In the genomic region with DNA sequence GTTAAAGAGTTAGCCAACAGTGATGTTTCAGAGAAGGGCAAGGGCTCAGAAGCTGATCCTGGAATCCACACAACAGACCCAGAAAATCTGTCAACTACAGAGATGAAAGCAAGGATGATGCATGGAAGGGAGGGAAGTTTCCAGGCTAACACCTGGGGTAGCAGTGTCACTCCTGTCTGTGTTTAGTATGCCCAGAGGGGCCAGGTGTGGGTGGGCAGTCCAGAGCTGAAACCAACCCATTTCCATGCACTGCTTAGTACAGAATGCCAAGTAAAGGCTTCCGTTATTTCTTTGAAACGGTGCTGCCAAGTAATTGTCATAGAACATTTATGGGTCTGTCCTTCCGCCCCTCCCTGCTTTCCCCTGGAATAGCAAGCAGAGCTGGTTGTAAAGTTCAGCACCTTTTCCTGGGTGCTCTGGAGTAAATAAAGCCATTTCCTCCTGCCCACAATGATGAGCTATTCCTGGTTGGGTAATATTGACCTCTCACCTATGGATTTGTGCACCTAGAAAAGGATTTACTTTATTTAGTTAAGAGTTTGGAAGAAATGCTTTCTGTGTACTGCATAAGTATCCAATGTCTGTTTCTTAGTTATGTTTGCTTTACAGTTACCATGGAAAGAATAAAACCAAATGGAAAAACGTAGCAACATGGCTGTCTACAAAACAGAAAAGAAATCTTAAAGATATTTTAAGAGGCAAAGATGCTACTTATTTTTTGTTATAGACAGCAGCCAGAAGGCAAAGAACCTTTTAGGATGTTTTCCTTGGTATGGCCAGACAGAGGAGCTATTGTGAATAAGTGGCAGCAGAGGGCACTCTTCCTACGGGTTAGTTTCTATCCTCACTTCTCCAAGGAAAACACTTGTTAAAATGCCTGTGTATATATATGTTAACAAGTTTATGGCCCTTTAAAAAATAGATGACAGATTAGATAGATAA, we compare ENCODE assay signal across 7 cellular contexts.
DNase-seq lines count a peak whose midpoint lies in the region; ATAC-seq and TF ChIP-seq lines count a peak whose summit lies in the region.
"Not testable (repeated sequence)": the region's sequence is repeated elsewhere in the genome, so short reads cannot be mapped to it uniquely, and the experiment has no call there.

No MANE protein-coding gene starts in this region.

- not testable (repeated sequence) for H3K4me1 ChIP-seq in IMR-90 (ENCODE audit: control insufficient read depth, insufficient read depth, low read length); cardiac muscle cell (ENCODE audit: low read depth)

- not testable (repeated sequence) for H3K18ac ChIP-seq in IMR-90 (ENCODE audit: low read depth, low read length)

- H3K4me3 ChIP-seq in IMR-90 (ENCODE audit: insufficient read depth, low read depth, low read length); cardiac muscle cell: not testable (repeated sequence)

- TF ChIP-seq POLR2A in IMR-90 (IDR thresholded peaks at IDR 0.05; ENCODE audit: low read depth, low read length): not testable (repeated sequence)

- not testable (repeated sequence) for H3K27me3 Mint-ChIP-seq in nephron progenitor cell (ENCODE audit: low read depth, poor library complexity)

- H2BK120ac ChIP-seq in IMR-90 (ENCODE audit: low read depth, low read length): not testable (repeated sequence)

- H3K36me3 ChIP-seq in IMR-90 (ENCODE audit: control insufficient read depth, insufficient read depth, low read length); cardiac muscle cell: not testable (repeated sequence)

- not testable (repeated sequence) for H4K5ac ChIP-seq in IMR-90 (ENCODE audit: low read depth, low read length)

- not testable (repeated sequence) for H4K91ac ChIP-seq in IMR-90 (ENCODE audit: insufficient read depth, low read depth, low read length)

- H3K79me1 ChIP-seq in IMR-90 (ENCODE audit: low read depth in 1 of 2, low read length in 2 of 2): not testable (repeated sequence)

- H2BK15ac ChIP-seq in IMR-90 (ENCODE audit: low read depth, low read length): not testable (repeated sequence)

- H3K4me2 ChIP-seq in IMR-90 (ENCODE audit: low read depth, low read length): not testable (repeated sequence)

- POLR2A ChIA-PET in IMR-90 (lab: Charles Lee; ENCODE audit: unreplicated experiment): not testable (repeated sequence)

- peak; percentile 77 for ATAC-seq in IMR-90 (ENCODE audit: low read depth)

- not testable (repeated sequence) for H3K23ac ChIP-seq in IMR-90 (ENCODE audit: low read depth, low read length)

- not testable (repeated sequence) for H3K4ac ChIP-seq in IMR-90 (ENCODE audit: low read depth, low read length)

- not testable (repeated sequence) for H3K4me1 Mint-ChIP-seq in nephron progenitor cell

- DNase-seq in DMS53 treated with DMSO at 0.1 percent for 48 hours (lab: John Stamatoyannopoulos, UW; ENCODE audit: unreplicated experiment): peak; percentile 77
- DNase-seq in IMR-90: peak; percentile 31
- DNase-seq in NCI-H2171 (lab: John Stamatoyannopoulos, UW): peak; percentile 30
- peak; percentile 56 for DNase-seq in SK-N-DZ (ENCODE audit: low spot score)
- DNase-seq in cerebellar cortex (ENCODE audit: low spot score): peak; percentile 54
- DNase-seq in cardiac muscle cell (ENCODE audit: low read depth in 1 of 2, low spot score in 1 of 2): peak; percentile 68 to 70
- not testable (repeated sequence) for DNase-seq in nephron progenitor cell

- not testable (repeated sequence) for H2AK5ac ChIP-seq in IMR-90 (ENCODE audit: low read depth, low read length)

- H2BK20ac ChIP-seq in IMR-90 (ENCODE audit: low read depth, low read length): not testable (repeated sequence)

- not testable (repeated sequence) for H2AFZ ChIP-seq in IMR-90 (replicated peaks; ENCODE audit: low read length, poor library complexity)

- H3K27ac ChIP-seq in IMR-90 (ENCODE audit: insufficient read depth, low read length); cardiac muscle cell: not testable (repeated sequence)

- not testable (repeated sequence) for H3K56ac ChIP-seq in IMR-90 (ENCODE audit: extremely low read depth, insufficient read depth, low read length)

- H3K9me3 ChIP-seq in IMR-90 (ENCODE audit: control insufficient read depth, insufficient read depth, low read length); cardiac muscle cell (ENCODE audit: low read depth): not testable (repeated sequence)

- BruUV-seq in IMR-90 (replicated peaks; lab: Mats Ljungman, UMichigan): not testable (repeated sequence)

- 60% methylated on average over 1 of the region's 5 CpGs; no CpG with 5 or more reads in 1 of the 2 experiments for WGBS in IMR-90 (ENCODE audit: extremely low coverage in 2 of 2, insufficient read length in 1 of 2), 2 experiments

- H4K20me1 ChIP-seq in IMR-90 (ENCODE audit: insufficient read depth, low read length): not testable (repeated sequence)

- not testable (repeated sequence) for H3K4me3 Mint-ChIP-seq in nephron progenitor cell

- not testable (repeated sequence) for H3K27me3 ChIP-seq in IMR-90 (ENCODE audit: control insufficient read depth, insufficient read depth, low read length); cardiac muscle cell

- not testable (repeated sequence) for H3K36me3 Mint-ChIP-seq in nephron progenitor cell (ENCODE audit: low read depth)

- TF ChIP-seq RAD21 in IMR-90 (IDR thresholded peaks at IDR 0.05; ENCODE audit: low read length): peak; percentile 39

- not testable (repeated sequence) for H3K9me1 ChIP-seq in IMR-90 (ENCODE audit: insufficient read depth, low read length)

- peak; percentile 37 for TF ChIP-seq CTCF in IMR-90 (conservative IDR thresholded peaks at IDR 0.05; ENCODE audit: low read depth, low read length)
- TF ChIP-seq CTCF in cardiac muscle cell (IDR thresholded peaks at IDR 0.05; ENCODE audit: low read depth, low read length): peak; percentile 67
- TF ChIP-seq CTCF in nephron progenitor cell (IDR thresholded peaks at IDR 0.05): peak; percentile 58

- not testable (repeated sequence) for H3K9me3 Mint-ChIP-seq in nephron progenitor cell

- not testable (repeated sequence) for H3K14ac ChIP-seq in IMR-90 (replicated peaks; ENCODE audit: low read depth, low read length)

- not testable (repeated sequence) for H2BK5ac ChIP-seq in IMR-90 (ENCODE audit: low read depth, low read length, poor library complexity, severe bottlenecking)

- not testable (repeated sequence) for H3K27ac Mint-ChIP-seq in nephron progenitor cell

- not testable (repeated sequence) for H4K8ac ChIP-seq in IMR-90 (ENCODE audit: low read depth in 2 of 2, low read length in 2 of 2)

- intact Hi-C loops in IMR-90 (cut with micrococcal nuclease): loop anchor here (5.0 kb wide), 2 partner anchors 287 to 427 kb away; no protein-coding TSS in a partner anchor

- CTCF ChIA-PET in IMR-90 (lab: Yijun Ruan, JAX): interaction anchor here (0.5 kb wide), 1 partner anchor 274 kb away, joined by 3 read pairs; no protein-coding TSS in a partner anchor

- dilution Hi-C loops in IMR-90 (cut with HindIII; ENCODE audit: low sequenced_read_pairs, unreplicated experiment): not testable (repeated sequence)

- H3K9ac ChIP-seq in IMR-90 (ENCODE audit: low read depth, low read length): not testable (repeated sequence)

- not testable (repeated sequence) for H2AK9ac ChIP-seq in IMR-90 (replicated peaks; ENCODE audit: low read depth, low read length, poor library complexity)

- in situ Hi-C loops in IMR-90 (cut with MboI; ENCODE audit: low sequenced_read_pairs): not testable (repeated sequence)
